In genomic region chr14:37597538-37598084, GRCh38 we compare ENCODE assay signal across 11 cellular contexts. TPM values are rescaled to one million over a fixed set of nuclear protein-coding genes. Genes with fewer than 3 reads are reported as not detected.
DNase-seq lines count a peak whose midpoint lies in the region; ATAC-seq and TF ChIP-seq lines count a peak whose summit lies in the region.
"Had no signal": no experiment of that assay in that cellular context is flagged by ENCODE, and none has a peak within 500 bp of the region (broad histone marks: within the 10 kb centered on the region; RNA-seq: fewer than 3 reads in every experiment).

No MANE protein-coding gene starts in this region.

- H3K36me3 ChIP-seq in BE2C = no peaks in the 10 kb centered on the region
- H3K36me3 ChIP-seq in HUES64 (ENCODE audit: insufficient read depth, low read length) = no peaks in the 10 kb centered on the region
- H3K36me3 ChIP-seq in colonic mucosa = no peaks in the 10 kb centered on the region
- peaks cover 4% of the 10 kb centered on the region for H3K36me3 ChIP-seq in mucosa of descending colon (ENCODE audit: low read depth)
- H3K36me3 ChIP-seq: HAP-1 had no signal

- H3K9ac ChIP-seq in HUES64 (ENCODE audit: low read depth, low read length) (no peak overlapping the region), colonic mucosa (ENCODE audit: low read depth in 2 of 2, low read length in 2 of 2) (peak overlapping the region; percentile 48 to 87)

- no peaks in the 10 kb centered on the region for H3K9me3 ChIP-seq in BE2C
- H3K9me3 ChIP-seq in HUES64 (ENCODE audit: insufficient read depth, low read depth, low read length) = no peaks in the 10 kb centered on the region
- H3K9me3 ChIP-seq in colonic mucosa = no peaks in the 10 kb centered on the region
- H3K9me3 ChIP-seq in mucosa of descending colon = no peaks in the 10 kb centered on the region
- H3K9me3 ChIP-seq: HAP-1 had no signal

- H3K4me1 ChIP-seq in BE2C = no peaks in the 10 kb centered on the region
- peaks cover 18% of the 10 kb centered on the region; the same call in 1 of the 2 replicates for H3K4me1 ChIP-seq in HUES64 (ENCODE audit: insufficient read depth, low read length)
- peaks cover 6% of the 10 kb centered on the region for H3K4me1 ChIP-seq in colonic mucosa
- H3K4me1 ChIP-seq in mucosa of descending colon (ENCODE audit: low read depth) = peaks cover 3% of the 10 kb centered on the region

- H3K4me3 ChIP-seq in BE2C (ENCODE audit: low read depth, low read length) (no peak overlapping the region), HUES64 (ENCODE audit: low read length) (peak overlapping the region; percentile 44; the same call in 1 of the 2 replicates), colonic mucosa (peak overlapping the region; percentile 30), mucosa of descending colon (no peak overlapping the region)
- H3K4me3 ChIP-seq: HAP-1 had no signal

- 2% methylated on average over 23 of the region's 23 CpGs for WGBS in HUES64

- TF ChIP-seq CTCF in BE2C (IDR thresholded peaks at IDR 0.05; ENCODE audit: low read depth, low read length) = peak; percentile 23
- TF ChIP-seq CTCF in colonic mucosa (IDR thresholded peaks at IDR 0.05) = no peak
- TF ChIP-seq CTCF in mucosa of descending colon (IDR thresholded peaks at IDR 0.05) = peak; percentile 38
- TF ChIP-seq CTCF in GM10248 (IDR thresholded peaks at IDR 0.05; ENCODE audit: control extremely low read depth, extremely low read depth, low read depth, missing control alignments) = no peak

- no peak for DNase-seq in BE2C
- DNase-seq in colonic mucosa = peak; percentile 78
- DNase-seq in mucosa of descending colon = peak; percentile 69 to 81 (median 69)
- DNase-seq in GM10248 (ENCODE audit: extremely low spot score) = no peak
- DNase-seq in effector CD4-positive, alpha-beta T cell = no peak
- no peak for DNase-seq in stimulated activated naive CD8-positive, alpha-beta T cell treated with anti-CD3 and anti-CD28 coated beads, Interleukin-15, Interleukin-2, amounts not matched to agents 100 U/mL and 50 U/mL, for 24 hours
- DNase-seq in activated CD8-positive, alpha-beta memory T cell treated with anti-CD3 and anti-CD28 coated beads, Interleukin-2, amount 50 U/mL, for 4 hours = no peak
- DNase-seq: head of caudate nucleus, SIG-M5 had no signal

- CTCF ChIA-PET in GM10248 (lab: Yijun Ruan, JAX) = no interaction called here

- intact Hi-C loops in colonic mucosa (cut with DNase I) = no loop called here
- intact Hi-C loops in mucosa of descending colon (cut with DNase I, micrococcal nuclease) = loop anchor here in 1 of 2 donors (10.0 kb wide), 1 partner anchor 353 kb away; no protein-coding TSS in a partner anchor

- H3K27ac ChIP-seq in HUES64 (ENCODE audit: low read depth, low read length) = no peak overlapping the region
- H3K27ac ChIP-seq in colonic mucosa = peak overlapping the region; percentile 89

- H3K27me3 ChIP-seq in BE2C (peaks cover 99% of the 10 kb centered on the region), HUES64 (ENCODE audit: insufficient read depth, low read length) (peaks cover 99% of the 10 kb centered on the region), colonic mucosa (peaks cover 43% of the 10 kb centered on the region)

- ATAC-seq in mucosa of descending colon = peak; percentile 33
- no peak for ATAC-seq in stimulated activated naive CD8-positive, alpha-beta T cell treated with anti-CD3 and anti-CD28 coated beads, Interleukin-15, Interleukin-2, amounts not matched to agents 100 U/mL and 50 U/mL, for 24 hours

- POLR2A ChIA-PET in GM10248 (lab: Yijun Ruan, JAX) = no interaction called here

RNA-seq across cellular contexts. Expression of gene TTC6, which starts 2.2 kb away (rescaled TPM):
- not detected for polyA plus RNA-seq in BE2C (2012; ENCODE audit: insufficient read depth, insufficient read length, low read depth)
- not detected for polyA plus RNA-seq in HUES64 (2013, experiment 1 of 2)
- polyA plus RNA-seq in HUES64 (2013, experiment 2 of 2) = 0.57 TPM
- 1 to 10 TPM; 4.5 to 4.7 TPM for total RNA-seq in colonic mucosa
- 1 to 10 TPM; 1.7 to 9.2 (median 4.8) TPM for total RNA-seq in mucosa of descending colon

RNA-seq across cellular contexts. Expression of gene FOXA1, which starts 2.6 kb away (rescaled TPM):
- polyA plus RNA-seq in BE2C (2012; ENCODE audit: insufficient read depth, insufficient read length, low read depth) = not detected
- polyA plus RNA-seq in HUES64 (2013, experiment 1 of 2) = 0.60 TPM
- polyA plus RNA-seq in HUES64 (2013, experiment 2 of 2) = 0.82 TPM
- total RNA-seq in colonic mucosa (10 to 100 TPM; 70.5 to 87.7 TPM), mucosa of descending colon (10 to 100 TPM; 21.1 to 73.3 (median 64.5) TPM)

Comparison
In these comparisons a context has a peak if more than half of its experiments do, and no peak if none do; other contexts are left out.
1. DNase-seq: peak in colonic mucosa (single experiment) and mucosa of descending colon (3 of 3); none in BE2C (single experiment), GM10248 (single experiment), effector CD4-positive, alpha-beta T cell (single experiment), stimulated activated naive CD8-positive, alpha-beta T cell treated with anti-CD3 and anti-CD28 coated beads, Interleukin-15, Interleukin-2, amounts not matched to agents 100 U/mL and 50 U/mL, for 24 hours (single experiment) and activated CD8-positive, alpha-beta memory T cell treated with anti-CD3 and anti-CD28 coated beads, Interleukin-2, amount 50 U/mL, for 4 hours (single experiment).
2. H3K4me3 ChIP-seq: peak in HUES64 (single experiment) and colonic mucosa (single experiment); none in BE2C (single experiment) and mucosa of descending colon (single experiment).
3. CTCF ChIP-seq: peak in BE2C (single experiment) and mucosa of descending colon (single experiment); none in colonic mucosa (single experiment) and GM10248 (single experiment).